10 cellular contexts compared by ENCODE assay signal in the genomic region with DNA sequence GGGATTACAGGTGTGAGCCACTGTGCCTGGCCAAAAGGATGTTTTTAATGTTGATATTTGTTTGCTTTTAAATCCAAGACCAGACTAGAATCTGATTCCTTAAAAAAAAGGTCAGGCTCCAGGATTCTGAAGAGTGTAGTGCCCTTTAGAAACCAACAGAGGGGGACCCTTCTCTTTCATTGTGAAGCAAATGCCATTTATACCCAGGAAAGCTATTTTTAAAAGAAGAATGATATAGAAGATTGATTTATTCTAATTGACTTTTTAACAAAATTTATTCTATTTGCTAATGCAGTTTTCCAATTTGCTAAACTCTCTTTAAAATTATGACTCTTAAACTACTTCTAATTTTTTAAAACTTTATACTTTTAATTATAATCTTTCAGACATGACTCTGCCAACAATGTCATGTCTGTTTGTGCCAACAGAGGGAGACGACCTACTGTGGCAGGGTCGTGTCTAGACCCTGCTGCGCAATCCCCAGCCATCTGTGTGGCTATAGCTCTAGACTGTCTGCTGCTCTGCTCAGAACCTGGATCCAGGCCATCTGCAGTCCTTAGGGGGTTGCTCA.
DNase-seq lines count a peak whose midpoint lies in the region; TF ChIP-seq lines count a peak whose summit lies in the region.
"Had no signal": no experiment of that assay in that cellular context is flagged by ENCODE, and none has a peak within 500 bp of the region (broad histone marks: within the 10 kb centered on the region; RNA-seq: fewer than 3 reads in every experiment).

No MANE protein-coding gene starts in this region.

- no peaks in the 10 kb centered on the region for H3K4me1 ChIP-seq in CD4-positive, alpha-beta memory T cell (ENCODE audit: insufficient read depth, low read length)
- H3K4me1 ChIP-seq: SJSA1 had no signal

- peak; percentile 90 for TF ChIP-seq CTCF in HFFc6 (IDR thresholded peaks at IDR 0.05)

- no peaks in the 10 kb centered on the region for H3K27me3 Mint-ChIP-seq in HFFc6 (ENCODE audit: insufficient read depth)
- H3K27me3 Mint-ChIP-seq in CD4-positive, alpha-beta memory T cell, result no peaks in the 10 kb centered on the region

- no peaks in the 10 kb centered on the region for H3K4me1 Mint-ChIP-seq in HFFc6 (ENCODE audit: low read depth)
- H3K4me1 Mint-ChIP-seq in CD4-positive, alpha-beta memory T cell, result no peaks in the 10 kb centered on the region

- H3K36me3 ChIP-seq in CD4-positive, alpha-beta memory T cell (ENCODE audit: insufficient read depth, low read length), result no peaks in the 10 kb centered on the region
- H3K36me3 ChIP-seq: neutrophil, SJSA1 had no signal

- H3K9me3 ChIP-seq in CD4-positive, alpha-beta memory T cell (ENCODE audit: control insufficient read depth in 1 of 2, low read length in 2 of 2), result no peaks in the 10 kb centered on the region
- H3K9me3 ChIP-seq: neutrophil, SJSA1 had no signal

- DNase-seq in DMS79 (lab: John Stamatoyannopoulos, UW) (peak; percentile 18), HFFc6 (peak; percentile 54), NCI-H524 treated with DMSO at 0.1 percent for 48 hours (lab: John Stamatoyannopoulos, UW) (peak; percentile 35), caudate nucleus (lab: John Stamatoyannopoulos, UW) (no peak), lung microvascular endothelial cell (ENCODE audit: low read depth in 2 of 2) (peak; percentile 44 to 81), posterior vena cava (ENCODE audit: low spot score) (no peak)
- no peak for DNase-seq in stimulated activated CD4-positive, alpha-beta T cell treated with anti-CD3 and anti-CD28 coated beads, Interleukin-15, amount 100 ng/mL, for 24 hours
- DNase-seq in CD4-positive, alpha-beta memory T cell, result no peak

- H3K4me3 ChIP-seq in CD4-positive, alpha-beta memory T cell (ENCODE audit: low read length in 2 of 2), result no peak overlapping the region
- H3K4me3 ChIP-seq: SJSA1 had no signal

- intact Hi-C loops in CD4-positive, alpha-beta memory T cell (cut with micrococcal nuclease), result no loop called here
- intact Hi-C loops in posterior vena cava (cut with DNase I), result no loop called here

- H3K27ac Mint-ChIP-seq in HFFc6, result no peak overlapping the region
- H3K27ac Mint-ChIP-seq in CD4-positive, alpha-beta memory T cell, result no peak overlapping the region

- H3K4me3 Mint-ChIP-seq in HFFc6, result no peak overlapping the region
- H3K4me3 Mint-ChIP-seq in CD4-positive, alpha-beta memory T cell, result no peak overlapping the region

- H3K36me3 Mint-ChIP-seq in HFFc6 (ENCODE audit: low read depth), result no peaks in the 10 kb centered on the region
- H3K36me3 Mint-ChIP-seq in CD4-positive, alpha-beta memory T cell, result no peaks in the 10 kb centered on the region

- H3K9me3 Mint-ChIP-seq in HFFc6, result no peaks in the 10 kb centered on the region
- no peaks in the 10 kb centered on the region for H3K9me3 Mint-ChIP-seq in CD4-positive, alpha-beta memory T cell

- CTCF ChIA-PET in CD4-positive, alpha-beta memory T cell (lab: Charles Lee; ENCODE audit: partially characterized antibody), result interaction anchor here (0.8 kb wide), 1 partner anchor 11 kb away, joined by 3 read pairs; no protein-coding TSS in a partner anchor

- H3K27ac ChIP-seq in caudate nucleus (ENCODE audit: low read depth, low read length), result peak overlapping the region; percentile 55
- H3K27ac ChIP-seq in CD4-positive, alpha-beta memory T cell (ENCODE audit: low read depth, low read length), result no peak overlapping the region
- H3K27ac ChIP-seq: neutrophil, SJSA1 had no signal

- POLR2A ChIA-PET in CD4-positive, alpha-beta memory T cell (lab: Charles Lee; ENCODE audit: partially characterized antibody), result no interaction called here

- no peaks in the 10 kb centered on the region for H3K27me3 ChIP-seq in CD4-positive, alpha-beta memory T cell (ENCODE audit: insufficient read depth, low read length)
- H3K27me3 ChIP-seq: neutrophil, SJSA1 had no signal

Comparison
In these comparisons a context has a peak if more than half of its experiments do, and no peak if none do; other contexts are left out.
1. DNase-seq: peak in DMS79 (single experiment), HFFc6 (single experiment), NCI-H524 treated with DMSO at 0.1 percent for 48 hours (single experiment) and lung microvascular endothelial cell (2 of 2); none in caudate nucleus (0 of 61), stimulated activated CD4-positive, alpha-beta T cell treated with anti-CD3 and anti-CD28 coated beads, Interleukin-15, amount 100 ng/mL, for 24 hours (single experiment), CD4-positive, alpha-beta memory T cell (0 of 5) and posterior vena cava (single experiment).